ENCODE assay signal across 9 cellular contexts in the genomic region with DNA sequence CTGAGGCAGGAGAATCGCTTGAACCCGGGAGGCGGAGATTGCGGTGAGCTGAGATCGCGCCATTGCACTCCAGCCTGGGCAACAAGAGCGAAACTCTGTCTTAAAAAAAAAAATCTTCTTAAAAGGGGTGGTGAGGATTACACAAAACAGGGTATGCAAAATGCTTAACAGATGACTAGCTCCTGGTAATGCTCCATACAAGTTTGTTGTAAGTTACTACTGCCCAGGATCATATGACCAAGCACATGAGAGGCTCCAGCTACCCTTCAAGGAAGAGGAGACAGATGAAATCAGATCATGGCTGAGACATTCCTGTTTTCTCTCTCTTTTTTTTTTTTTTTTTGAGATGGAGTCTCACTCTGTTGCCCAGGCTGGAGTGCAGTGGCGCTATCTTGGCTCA. TPM values are rescaled to one million over a fixed set of nuclear protein-coding genes. Genes with fewer than 3 reads are reported as not detected.
DNase-seq lines count a peak whose midpoint lies in the region; ATAC-seq and TF ChIP-seq lines count a peak whose summit lies in the region.
"Not testable (repeated sequence)": the region's sequence is repeated elsewhere in the genome, so short reads cannot be mapped to it uniquely, and the experiment has no call there.
"Had no signal": no experiment of that assay in that cellular context is flagged by ENCODE, and none has a peak within 500 bp of the region (broad histone marks: within the 10 kb centered on the region; RNA-seq: fewer than 3 reads in every experiment).

No MANE protein-coding gene starts in this region.

- not testable (repeated sequence) for H3K9me3 ChIP-seq in CD4-positive, CD25-positive, alpha-beta regulatory T cell (ENCODE audit: control insufficient read depth in 2 of 2, low read length in 2 of 2); GM23248 (ENCODE audit: low read depth); OCI-LY7 (ENCODE audit: low read length); fibroblast of lung (ENCODE audit: control insufficient read depth, insufficient read depth, low read depth, low read length); gastrocnemius medialis; upper lobe of right lung

- H3K4me1 Mint-ChIP-seq in CD4-positive, CD25-positive, alpha-beta regulatory T cell = peaks cover 5 to 52% (median 20%) of the 10 kb centered on the region in 4 donors
- H3K4me1 Mint-ChIP-seq in activated CD8-positive, alpha-beta memory T cell treated with anti-CD3 and anti-CD28 coated beads, Interleukin-2, amount 10 ng/mL, durations not matched to agents 7 days and 5 days = peaks cover 41% of the 10 kb centered on the region

- H3F3A ChIP-seq in GM23248 (ENCODE audit: insufficient read depth) = not testable (repeated sequence)

- peaks cover 18% of the 10 kb centered on the region for H3K79me2 ChIP-seq in GM23248 (ENCODE audit: insufficient read depth)
- not testable (repeated sequence) for H3K79me2 ChIP-seq in OCI-LY7 (ENCODE audit: insufficient read depth, low read depth, low read length); fibroblast of lung (ENCODE audit: control insufficient read depth, insufficient read depth, low read length)

- not testable (repeated sequence) for H4K20me1 ChIP-seq in GM23248 (ENCODE audit: insufficient read depth); OCI-LY7 (ENCODE audit: insufficient read depth, low read length); fibroblast of lung (ENCODE audit: control insufficient read depth, extremely low read depth, insufficient read depth, low read length)

- not testable (repeated sequence) for H3K27me3 ChIP-seq in CD4-positive, CD25-positive, alpha-beta regulatory T cell (ENCODE audit: control insufficient read depth, insufficient read depth, low read length); GM23248 (replicated peaks; ENCODE audit: insufficient read depth); fibroblast of lung (ENCODE audit: control insufficient read depth, insufficient read depth, low read length); gastrocnemius medialis; upper lobe of right lung

- in situ Hi-C loops in GM23248 (cut with MboI) = loop anchor here (10.0 kb wide), 1 partner anchor 63 kb away; no protein-coding TSS in a partner anchor
- in situ Hi-C loops in gastrocnemius medialis (cut with MboI; ENCODE audit: low sequenced_read_pairs in 4 of 4) = loop anchor here in 3 of 4 donors (5.0 to 10.0 kb wide), 2 partner anchors 53 to 60 kb away; no protein-coding TSS in a partner anchor

- H3K9me2 ChIP-seq in GM23248 (ENCODE audit: insufficient read depth); OCI-LY7 (ENCODE audit: insufficient read depth, low read length): not testable (repeated sequence)

- POLR2A ChIA-PET in OCI-LY7 (lab: Charles Lee) = interaction anchor here (0.6 to 0.7 kb wide), 4 partner anchors 41 to 727 kb away, joined by 3 to 5 read pairs (median 3); no protein-coding TSS in a partner anchor

- ATAC-seq in CD4-positive, CD25-positive, alpha-beta regulatory T cell (ENCODE audit: low read depth in 2 of 2); activated CD8-positive, alpha-beta memory T cell treated with anti-CD3 and anti-CD28 coated beads, Interleukin-2, amount 10 ng/mL, durations not matched to agents 7 days and 5 days; gastrocnemius medialis; upper lobe of right lung: not testable (repeated sequence)

- not testable (repeated sequence) for TF ChIP-seq CTCF in OCI-LY7 (conservative IDR thresholded peaks at IDR 0.05; ENCODE audit: low read length); fibroblast of lung (conservative IDR thresholded peaks at IDR 0.05 in 1 of 2, IDR thresholded peaks at IDR 0.05 in 1 of 2; ENCODE audit: low read depth in 1 of 2, low read length in 2 of 2); gastrocnemius medialis (IDR thresholded peaks at IDR 0.05 in 4 of 5, conservative IDR thresholded peaks at IDR 0.05 in 1 of 5); upper lobe of right lung (IDR thresholded peaks at IDR 0.05)

- H3K9me3 Mint-ChIP-seq in CD4-positive, CD25-positive, alpha-beta regulatory T cell; activated CD8-positive, alpha-beta memory T cell treated with anti-CD3 and anti-CD28 coated beads, Interleukin-2, amount 10 ng/mL, durations not matched to agents 7 days and 5 days (ENCODE audit: low read depth): not testable (repeated sequence)

- WGBS in GM23248 (ENCODE audit: low coverage in 1 of 2, low lambda C conversion rate in 2 of 2, missing lambda C conversion rate in 2 of 2), 2 experiments = 54 to 75% methylated on average over 7 to 8 of the region's 8 CpGs

- not testable (repeated sequence) for H3K4me3 ChIP-seq in CD4-positive, CD25-positive, alpha-beta regulatory T cell (ENCODE audit: low read depth, low read length); GM23248; OCI-LY7 (ENCODE audit: low read depth, low read length, poor library complexity, severe bottlenecking); fibroblast of lung (replicated peaks in 1 of 4; ENCODE audit: control extremely low read depth in 1 of 4, insufficient read depth in 1 of 4, low read depth in 3 of 4, low read length in 4 of 4); gastrocnemius medialis; upper lobe of right lung

- H3K36me3 Mint-ChIP-seq in CD4-positive, CD25-positive, alpha-beta regulatory T cell; activated CD8-positive, alpha-beta memory T cell treated with anti-CD3 and anti-CD28 coated beads, Interleukin-2, amount 10 ng/mL, durations not matched to agents 7 days and 5 days: not testable (repeated sequence)

- H2AFZ ChIP-seq in GM23248; fibroblast of lung (ENCODE audit: low read length): not testable (repeated sequence)
- H2AFZ ChIP-seq in OCI-LY7 (ENCODE audit: low read length) = peak overlapping the region; percentile 32; the same call in 1 of the 2 replicates

- not testable (repeated sequence) for H3K9ac ChIP-seq in GM23248; fibroblast of lung (ENCODE audit: insufficient read depth, low read length)

- peak overlapping the region in 1 of 4 donors; percentile 88 for H3K4me3 Mint-ChIP-seq in CD4-positive, CD25-positive, alpha-beta regulatory T cell
- H3K4me3 Mint-ChIP-seq in activated CD8-positive, alpha-beta memory T cell treated with anti-CD3 and anti-CD28 coated beads, Interleukin-2, amount 10 ng/mL, durations not matched to agents 7 days and 5 days = not testable (repeated sequence)

- DNase-seq in CD4-positive, CD25-positive, alpha-beta regulatory T cell; activated CD8-positive, alpha-beta memory T cell treated with anti-CD3 and anti-CD28 coated beads, Interleukin-2, amount 10 ng/mL, durations not matched to agents 7 days and 5 days; gastrocnemius medialis; upper lobe of right lung: not testable (repeated sequence)
- DNase-seq in GM23248 (peak; percentile 84), OCI-LY7 (ENCODE audit: low spot score) (peak; percentile 28), fibroblast of lung (ENCODE audit: low read depth in 2 of 2) (peak; percentile 62 to 78), iris pigment epithelial cell (ENCODE audit: low read depth) (peak; percentile 59)

- not testable (repeated sequence) for H3K27me3 Mint-ChIP-seq in CD4-positive, CD25-positive, alpha-beta regulatory T cell; activated CD8-positive, alpha-beta memory T cell treated with anti-CD3 and anti-CD28 coated beads, Interleukin-2, amount 10 ng/mL, durations not matched to agents 7 days and 5 days

- TF ChIP-seq POLR2A in gastrocnemius medialis (IDR thresholded peaks at IDR 0.05) = not testable (repeated sequence)

- H3K4me2 ChIP-seq in GM23248 (ENCODE audit: unreplicated experiment); fibroblast of lung (ENCODE audit: extremely low read depth, insufficient read depth, low read length): not testable (repeated sequence)
- peak overlapping the region; percentile 22 for H3K4me2 ChIP-seq in OCI-LY7 (ENCODE audit: low read length)

- BruUV-seq in OCI-LY7 (replicated peaks; lab: Mats Ljungman, UMichigan) = not testable (repeated sequence)

- intact Hi-C loops in OCI-LY7 (cut with micrococcal nuclease; ENCODE audit: unreplicated experiment) = loop anchor here (5.0 kb wide), 2 partner anchors 50 to 110 kb away; a partner anchor contains a TSS
- intact Hi-C loops in gastrocnemius medialis (cut with DNase I; ENCODE audit: low total_unique reads); upper lobe of right lung (cut with DNase I): not testable (repeated sequence)

- H3K36me3 ChIP-seq in CD4-positive, CD25-positive, alpha-beta regulatory T cell (ENCODE audit: control insufficient read depth, insufficient read depth, low read length); GM23248 (ENCODE audit: low read depth); OCI-LY7 (ENCODE audit: insufficient read depth, low read length); fibroblast of lung (ENCODE audit: control insufficient read depth, insufficient read depth, low read length); gastrocnemius medialis; upper lobe of right lung: not testable (repeated sequence)

- H3K27ac ChIP-seq in CD4-positive, CD25-positive, alpha-beta regulatory T cell (ENCODE audit: insufficient read depth, low read length, poor library complexity, severe bottlenecking); fibroblast of lung (ENCODE audit: insufficient read depth, low read length): not testable (repeated sequence)
- H3K27ac ChIP-seq in GM23248 (peak overlapping the region; percentile 53), OCI-LY7 (ENCODE audit: low read depth, low read length, poor library complexity, severe bottlenecking) (peak overlapping the region; percentile 74), gastrocnemius medialis (peak overlapping the region; percentile 95 to 100 (median 99)), upper lobe of right lung (peak overlapping the region; percentile 92)

- H3K27ac Mint-ChIP-seq in CD4-positive, CD25-positive, alpha-beta regulatory T cell = peak overlapping the region in 2 of 3 donors; percentile 14 to 88
- H3K27ac Mint-ChIP-seq in activated CD8-positive, alpha-beta memory T cell treated with anti-CD3 and anti-CD28 coated beads, Interleukin-2, amount 10 ng/mL, durations not matched to agents 7 days and 5 days = peak overlapping the region; percentile 85

- CTCF ChIA-PET in OCI-LY7 (lab: Charles Lee; ENCODE audit: unreplicated experiment) = not testable (repeated sequence)
- CTCF ChIA-PET in activated CD8-positive, alpha-beta memory T cell treated with anti-CD3 and anti-CD28 coated beads, Interleukin-2, amount 10 ng/mL, durations not matched to agents 7 days and 5 days (lab: Charles Lee) = interaction anchor here (0.9 to 4.4 kb wide), 18 partner anchors 13 to 670 kb away, joined by 3 to 37 read pairs (median 4); a partner anchor contains a TSS

- peaks cover 55% of the 10 kb centered on the region for H3K4me1 ChIP-seq in CD4-positive, CD25-positive, alpha-beta regulatory T cell (ENCODE audit: control insufficient read depth, insufficient read depth, low read length, poor library complexity, severe bottlenecking)
- H3K4me1 ChIP-seq in GM23248 (ENCODE audit: insufficient read depth) = not testable (repeated sequence)
- H3K4me1 ChIP-seq in OCI-LY7 (ENCODE audit: insufficient read depth, low read length, poor library complexity, severe bottlenecking) (peaks cover 53% of the 10 kb centered on the region), fibroblast of lung (ENCODE audit: control insufficient read depth, extremely low read depth, insufficient read depth, low read length) (peaks cover 13% of the 10 kb centered on the region), gastrocnemius medialis (peaks cover 50 to 56% of the 10 kb centered on the region in 2 donors), upper lobe of right lung (peaks cover 52% of the 10 kb centered on the region)

RNA-seq across cellular contexts. Expression of a gene that starts 2.5 kb away (rescaled TPM):
- 48.4 TPM for total RNA-seq in CD4-positive, CD25-positive, alpha-beta regulatory T cell
- 10 to 100 TPM; 10.6 to 15.5 (median 11.1) TPM for polyA plus RNA-seq in CD4-positive, CD25-positive, alpha-beta regulatory T cell
- total RNA-seq in GM23248 (2014; rRNA removed; shearing (Covaris generic)) = 23.0 and 23.9 TPM in 2 replicates
- 4.4 and 5.8 TPM in 2 replicates for polyA plus RNA-seq in GM23248 (2016; fragmentation: Nextera tagmentation; extraction: Ambion mirVana)
- total RNA-seq in OCI-LY7 (2014; rRNA removed; shearing (Covaris generic)) = 12.2 and 19.1 TPM in 2 replicates
- total RNA-seq in OCI-LY7 (2022) = 23.5 and 24.4 TPM in 2 replicates
- 10 to 100 TPM; 28.7 to 32.1 TPM for total RNA-seq in activated CD8-positive, alpha-beta memory T cell treated with anti-CD3 and anti-CD28 coated beads, Interleukin-2, amount 10 ng/mL, durations not matched to agents 7 days and 5 days
- 26.2 and 31.5 TPM in 2 replicates for total RNA-seq in fibroblast of lung
- 5.4 and 6.6 TPM in 2 replicates for polyA plus RNA-seq in fibroblast of lung
- polyA plus RNA-seq in fibroblast of lung (2012) = 11.7 and 15.4 TPM in 2 replicates
- 18.6 and 20.9 TPM in 2 replicates for polyA minus RNA-seq in fibroblast of lung (ENCODE audit: low replicate concordance)
- 10 to 100 TPM; 22.3 to 61.1 (median 42.7) TPM for total RNA-seq in gastrocnemius medialis
- total RNA-seq in upper lobe of right lung = 43.9 TPM

RNA-seq across cellular contexts. Expression of a gene that starts 11.8 kb away (rescaled TPM):
- total RNA-seq in CD4-positive, CD25-positive, alpha-beta regulatory T cell = 0.35 TPM
- polyA plus RNA-seq in CD4-positive, CD25-positive, alpha-beta regulatory T cell = under 1 TPM in 2 of 4 donors, not detected in 2; 0.03 to 0.17 TPM
- total RNA-seq in GM23248 (2014; rRNA removed; shearing (Covaris generic)) = 2.2 and 2.8 TPM in 2 replicates
- polyA plus RNA-seq in GM23248 (2016; fragmentation: Nextera tagmentation; extraction: Ambion mirVana) = 2.2 and 2.4 TPM in 2 replicates
- total RNA-seq in OCI-LY7 (2014; rRNA removed; shearing (Covaris generic)) = not detected in 2 replicates
- not detected in 2 replicates for total RNA-seq in OCI-LY7 (2022)
- total RNA-seq in activated CD8-positive, alpha-beta memory T cell treated with anti-CD3 and anti-CD28 coated beads, Interleukin-2, amount 10 ng/mL, durations not matched to agents 7 days and 5 days = under 1 TPM; 0.20 to 0.28 TPM
- total RNA-seq in fibroblast of lung = 5.1 and 9.7 TPM in 2 replicates
- polyA plus RNA-seq in fibroblast of lung = 3.3 and 7.1 TPM in 2 replicates
- polyA plus RNA-seq in fibroblast of lung (2012) = 3.8 and 10.9 TPM in 2 replicates
- polyA minus RNA-seq in fibroblast of lung (ENCODE audit: low replicate concordance) = 2.7 and 12.4 TPM in 2 replicates
- total RNA-seq in gastrocnemius medialis = under 1 TPM; 0.66 to 0.95 (median 0.85) TPM
- total RNA-seq in upper lobe of right lung = 12.7 TPM

RNA-seq across cellular contexts. Expression of a gene that starts 20.6 kb away (rescaled TPM):
- 0.69 TPM for total RNA-seq in CD4-positive, CD25-positive, alpha-beta regulatory T cell
- not detected for polyA plus RNA-seq in CD4-positive, CD25-positive, alpha-beta regulatory T cell
- not detected in 2 replicates for total RNA-seq in GM23248 (2014; rRNA removed; shearing (Covaris generic))
- polyA plus RNA-seq in GM23248 (2016; fragmentation: Nextera tagmentation; extraction: Ambion mirVana) = 0.08 TPM in 1 of 2 replicates, not detected in the other
- total RNA-seq in OCI-LY7 (2014; rRNA removed; shearing (Covaris generic)) = 0.38 and 0.93 TPM in 2 replicates
- 0.76 and 1.0 TPM in 2 replicates for total RNA-seq in OCI-LY7 (2022)
- under 1 TPM; 0.18 to 0.19 TPM for total RNA-seq in activated CD8-positive, alpha-beta memory T cell treated with anti-CD3 and anti-CD28 coated beads, Interleukin-2, amount 10 ng/mL, durations not matched to agents 7 days and 5 days
- under 0.01 and 0.17 TPM in 2 replicates for total RNA-seq in fibroblast of lung
- polyA plus RNA-seq in fibroblast of lung = 0.06 and 0.09 TPM in 2 replicates
- polyA plus RNA-seq in fibroblast of lung (2012) = 0.10 TPM in 1 of 2 replicates, not detected in the other
- polyA minus RNA-seq in fibroblast of lung (ENCODE audit: low replicate concordance) = 0.59 TPM in 1 of 2 replicates, not detected in the other
- total RNA-seq in gastrocnemius medialis = 1 to 10 TPM in 3 of 4 donors, under 1 TPM in 1; 0.85 to 6.4 (median 4.3) TPM
- 21.6 TPM for total RNA-seq in upper lobe of right lung

RNA-seq across cellular contexts. Expression of a gene that starts 37.4 kb away (rescaled TPM):
- total RNA-seq in CD4-positive, CD25-positive, alpha-beta regulatory T cell = 405 TPM
- polyA plus RNA-seq in CD4-positive, CD25-positive, alpha-beta regulatory T cell = 100 to 1,000 TPM; 146 to 170 (median 159) TPM
- 72.2 and 76.9 TPM in 2 replicates for total RNA-seq in GM23248 (2014; rRNA removed; shearing (Covaris generic))
- 90.3 and 93.8 TPM in 2 replicates for polyA plus RNA-seq in GM23248 (2016; fragmentation: Nextera tagmentation; extraction: Ambion mirVana)
- 108 and 162 TPM in 2 replicates for total RNA-seq in OCI-LY7 (2014; rRNA removed; shearing (Covaris generic))
- total RNA-seq in OCI-LY7 (2022) = 404 and 427 TPM in 2 replicates
- total RNA-seq in activated CD8-positive, alpha-beta memory T cell treated with anti-CD3 and anti-CD28 coated beads, Interleukin-2, amount 10 ng/mL, durations not matched to agents 7 days and 5 days = 100 to 1,000 TPM; 324 to 358 TPM
- 74.5 and 122 TPM in 2 replicates for total RNA-seq in fibroblast of lung
- 88.9 and 140 TPM in 2 replicates for polyA plus RNA-seq in fibroblast of lung
- polyA plus RNA-seq in fibroblast of lung (2012) = 132 and 182 TPM in 2 replicates
- polyA minus RNA-seq in fibroblast of lung (ENCODE audit: low replicate concordance) = 607 and 770 TPM in 2 replicates
- 100 to 1,000 TPM; 127 to 261 (median 195) TPM for total RNA-seq in gastrocnemius medialis
- total RNA-seq in upper lobe of right lung = 263 TPM

RNA-seq across cellular contexts. Expression of a gene that starts 39.8 kb away (rescaled TPM):
- total RNA-seq in CD4-positive, CD25-positive, alpha-beta regulatory T cell = not detected
- polyA plus RNA-seq in CD4-positive, CD25-positive, alpha-beta regulatory T cell = 1 to 10 TPM in 3 of 4 donors, under 1 TPM in 1; 0.36 to 1.6 (median 1.5) TPM
- total RNA-seq in GM23248 (2014; rRNA removed; shearing (Covaris generic)) = 60.3 and 91.4 TPM in 2 replicates
- 28.3 and 29.0 TPM in 2 replicates for polyA plus RNA-seq in GM23248 (2016; fragmentation: Nextera tagmentation; extraction: Ambion mirVana)
- not detected in 2 replicates for total RNA-seq in OCI-LY7 (2014; rRNA removed; shearing (Covaris generic))
- not detected in 2 replicates for total RNA-seq in OCI-LY7 (2022)
- 1 to 10 TPM in 1 of 2 experiments, under 1 TPM in 1; 0.93 to 1.1 TPM for total RNA-seq in activated CD8-positive, alpha-beta memory T cell treated with anti-CD3 and anti-CD28 coated beads, Interleukin-2, amount 10 ng/mL, durations not matched to agents 7 days and 5 days
- 199 and 429 TPM in 2 replicates for total RNA-seq in fibroblast of lung
- polyA plus RNA-seq in fibroblast of lung = 140 and 360 TPM in 2 replicates
- 77.7 and 190 TPM in 2 replicates for polyA plus RNA-seq in fibroblast of lung (2012)
- polyA minus RNA-seq in fibroblast of lung (ENCODE audit: low replicate concordance) = 42.1 and 138 TPM in 2 replicates
- total RNA-seq in gastrocnemius medialis = 100 to 1,000 TPM; 554 to 698 (median 631) TPM
- total RNA-seq in upper lobe of right lung = 119 TPM
- total RNA-seq: T-helper 1 cell treated with Interleukin-12 subunit alpha and Interleukin-12 subunit beta and Interleukin-4 antibody, amounts not matched to agents 30 ng/mL and 1 ng/mL, for 36 hours had no signal
